ENCODE assay signal across 12 cellular contexts in the genomic region with DNA sequence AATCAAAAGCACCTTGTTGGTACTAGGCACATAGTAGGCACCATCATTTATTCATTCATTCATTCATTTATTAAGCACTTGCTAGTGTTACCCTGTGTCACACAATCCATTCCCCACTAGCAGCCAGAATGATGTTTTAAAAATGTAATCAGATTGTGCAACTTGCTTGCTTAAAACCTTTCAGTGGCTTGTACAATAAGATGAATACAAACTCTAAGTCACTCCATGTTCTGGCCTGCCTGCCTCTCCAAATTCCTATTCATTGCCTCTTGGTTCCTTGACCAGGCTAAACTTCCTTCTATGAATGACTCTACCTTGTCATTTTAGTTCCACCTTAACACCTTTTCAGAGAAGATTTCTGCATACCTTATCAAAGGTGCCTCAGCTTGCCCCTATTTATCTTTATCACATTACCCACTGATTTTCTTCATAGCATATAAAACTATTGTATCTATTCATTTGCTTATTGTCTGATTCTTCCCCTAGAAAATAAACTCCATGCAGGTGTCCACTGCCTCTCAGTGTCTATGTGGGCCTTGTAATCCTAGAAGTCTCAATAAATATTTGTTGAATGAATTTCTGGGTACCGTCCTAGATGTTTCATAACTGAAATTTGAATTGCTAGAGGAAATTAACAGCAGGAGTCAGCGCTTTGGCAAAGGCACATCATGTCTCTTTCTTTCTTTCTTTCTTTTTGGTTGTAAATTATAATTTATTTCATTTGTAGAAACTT.
A peak's percentile ranks its signal among the peaks of the same experiment; 100 is the strongest.
DNase-seq lines count a peak whose midpoint lies in the region; ATAC-seq and TF ChIP-seq lines count a peak whose summit lies in the region.
"Had no signal": no experiment of that assay in that cellular context is flagged by ENCODE, and none has a peak within 500 bp of the region (broad histone marks: within the 10 kb centered on the region; RNA-seq: fewer than 3 reads in every experiment).

No MANE protein-coding gene starts in this region.

- peak overlapping the region; percentile 51; the same call in 1 of the 2 replicates for H3K4me3 ChIP-seq in SK-N-MC
- H3K4me3 ChIP-seq in fibroblast of villous mesenchyme (ENCODE audit: low read depth, low read length): peak overlapping the region; percentile 13
- H3K4me3 ChIP-seq in skeletal muscle satellite cell (ENCODE audit: low read length): no peak overlapping the region
- no peak overlapping the region for H3K4me3 ChIP-seq in ovary
- H3K4me3 ChIP-seq: Peyer's patch had no signal

- H3K36me3 ChIP-seq in SK-N-MC (ENCODE audit: insufficient read depth, low read length) (no peaks in the 10 kb centered on the region), skeletal muscle satellite cell (ENCODE audit: insufficient read depth, low read length) (no peaks in the 10 kb centered on the region), ovary (no peaks in the 10 kb centered on the region)
- H3K36me3 ChIP-seq: neutrophil, Peyer's patch, upper lobe of left lung had no signal

- H3K4me1 ChIP-seq in skeletal muscle satellite cell (ENCODE audit: control insufficient read depth, insufficient read depth, low read length) (peaks cover 11% of the 10 kb centered on the region), ovary (ENCODE audit: insufficient read depth) (no peaks in the 10 kb centered on the region)

- no peak overlapping the region for H3K27ac Mint-ChIP-seq in activated CD4-positive, alpha-beta T cell treated with anti-CD3 and anti-CD28 coated beads for 36 hours

- TF ChIP-seq POLR2A in ovary (IDR thresholded peaks at IDR 0.05): no peak

- POLR2A ChIA-PET in activated CD4-positive, alpha-beta T cell treated with anti-CD3 and anti-CD28 coated beads for 36 hours (lab: Charles Lee): no interaction called here

- 56 to 70% (median 57%) methylated on average over 2 of the region's 2 CpGs for WGBS in ovary, 3 donors

- H3K9me3 ChIP-seq in SK-N-MC (ENCODE audit: low read depth, low read length) (no peaks in the 10 kb centered on the region), skeletal muscle satellite cell (replicated peaks; ENCODE audit: low read length) (no peaks in the 10 kb centered on the region), ovary (no peaks in the 10 kb centered on the region)
- H3K9me3 ChIP-seq: neutrophil, Peyer's patch, upper lobe of left lung had no signal

- no peaks in the 10 kb centered on the region for H3K27me3 Mint-ChIP-seq in activated CD4-positive, alpha-beta T cell treated with anti-CD3 and anti-CD28 coated beads for 36 hours

- H3K27me3 ChIP-seq in skeletal muscle satellite cell (ENCODE audit: control insufficient read depth, insufficient read depth, low read length) (no peaks in the 10 kb centered on the region), ovary (no peaks in the 10 kb centered on the region)
- H3K27me3 ChIP-seq: neutrophil, Peyer's patch, upper lobe of left lung had no signal

- no peak for DNase-seq in activated CD4-positive, alpha-beta T cell treated with anti-CD3 and anti-CD28 coated beads for 36 hours
- no peak for DNase-seq in activated CD4-positive, alpha-beta T cell treated with anti-CD3 and anti-CD28 coated beads, Interleukin-2, amount 50 U/mL, for 4 hours
- DNase-seq in SK-N-MC (ENCODE audit: low read depth, low spot score) (no peak), fibroblast of villous mesenchyme (ENCODE audit: low read depth) (peak; percentile 39), ovary (no peak), NCI-H187 treated with DMSO at 0.1 percent for 48 hours (lab: John Stamatoyannopoulos, UW) (no peak)
- DNase-seq in activated CD4-positive, alpha-beta T cell treated with anti-CD3 and anti-CD28 coated beads for 1 hour: no peak
- DNase-seq: activated CD8-positive, alpha-beta memory T cell treated with anti-CD3 and anti-CD28 coated beads for 24 hours; Peyer's patch had no signal

- CTCF ChIA-PET in activated CD4-positive, alpha-beta T cell treated with anti-CD3 and anti-CD28 coated beads for 36 hours (lab: Charles Lee): interaction anchor here (0.6 to 1.2 kb wide), 9 partner anchors 10 to 465 kb away, joined by 3 to 4 read pairs (median 3); no protein-coding TSS in a partner anchor

- H3K9me3 Mint-ChIP-seq in activated CD4-positive, alpha-beta T cell treated with anti-CD3 and anti-CD28 coated beads for 36 hours (ENCODE audit: low read depth): peaks cover 3% of the 10 kb centered on the region

- peak overlapping the region; percentile 52 for H3K4me2 ChIP-seq in skeletal muscle satellite cell (ENCODE audit: low read length)

- ATAC-seq in activated CD4-positive, alpha-beta T cell treated with anti-CD3 and anti-CD28 coated beads for 36 hours: no peak

- intact Hi-C loops in activated CD4-positive, alpha-beta T cell treated with anti-CD3 and anti-CD28 coated beads for 36 hours (cut with DNase I, micrococcal nuclease): loop anchor here (1.0 to 5.0 kb wide), 6 partner anchors 141 to 467 kb away; no protein-coding TSS in a partner anchor
- intact Hi-C loops in ovary (cut with DNase I): loop anchor here in 3 of 4 donors (5.0 to 10.0 kb wide), 4 partner anchors 129 to 469 kb away; no protein-coding TSS in a partner anchor

- H3K36me3 Mint-ChIP-seq in activated CD4-positive, alpha-beta T cell treated with anti-CD3 and anti-CD28 coated beads for 36 hours (ENCODE audit: low read depth): no peaks in the 10 kb centered on the region

- H3K27ac ChIP-seq in SK-N-MC (0 out of 2 replicates have a peak overlapping the region, but pooled peaks have one; percentile 13), ovary (no peak overlapping the region)
- H3K27ac ChIP-seq: neutrophil had no signal

- H3K4me1 Mint-ChIP-seq in activated CD4-positive, alpha-beta T cell treated with anti-CD3 and anti-CD28 coated beads for 36 hours: peaks cover 15% of the 10 kb centered on the region

- no peak overlapping the region for H3K9ac ChIP-seq in SK-N-MC (ENCODE audit: insufficient read length)
- no peak overlapping the region for H3K9ac ChIP-seq in skeletal muscle satellite cell (ENCODE audit: low read depth, low read length)

- no peak for TF ChIP-seq EP300 in ovary (IDR thresholded peaks at IDR 0.05)

- TF ChIP-seq CTCF in fibroblast of villous mesenchyme (IDR thresholded peaks at IDR 0.05; ENCODE audit: insufficient read depth, low read depth, low read length) (no peak), ovary (IDR thresholded peaks at IDR 0.05) (no peak)

- peak overlapping the region; percentile 35 for H3K4me3 Mint-ChIP-seq in activated CD4-positive, alpha-beta T cell treated with anti-CD3 and anti-CD28 coated beads for 36 hours

Comparison
In these comparisons a context has a peak if more than half of its experiments do, and no peak if none do; other contexts are left out.
1. H3K4me3 ChIP-seq: peak in SK-N-MC (single experiment) and fibroblast of villous mesenchyme (single experiment); none in skeletal muscle satellite cell (single experiment) and ovary (single experiment).